ENCODE assay signal across 29 cellular contexts in genomic region chr2:134315471-134315870, GRCh38.
"Had no signal": no experiment of that assay in that cellular context is flagged by ENCODE, and none has a peak within 500 bp of the region (broad histone marks: within the 10 kb centered on the region; RNA-seq: fewer than 3 reads in every experiment).

No MANE protein-coding gene starts in this region.

- H3K9me3 Mint-ChIP-seq: activated naive CD4-positive, alpha-beta T cell treated with anti-CD3 and anti-CD28 coated beads for 36 hours; activated naive CD4-positive, alpha-beta T cell treated with anti-CD3 and anti-CD28 coated beads, Interleukin-2, amount 50 U/mL, for 72 hours; activated T-cell treated with anti-CD3 and anti-CD28 coated beads, Interleukin-2, amount 50 U/mL, for 24 hours had no signal

- ATAC-seq: activated CD4-positive, alpha-beta T cell treated with anti-CD3 and anti-CD28 coated beads for 36 hours; activated CD4-positive, CD25-positive, alpha-beta regulatory T cell treated with anti-CD3 and anti-CD28 coated beads, Interleukin-2, amount 50 U/mL, for 24 hours; activated CD8-positive, alpha-beta T cell treated with anti-CD3 and anti-CD28 coated beads, Interleukin-2, amount 10 ng/mL, durations not matched to agents 7 days and 5 days; activated naive CD4-positive, alpha-beta T cell treated with anti-CD3 and anti-CD28 coated beads, Interleukin-2, amount 50 U/mL, for 72 hours had no signal

- H3K9me3 ChIP-seq: ascending aorta, breast epithelium had no signal

- H2AFZ ChIP-seq: PC-9 had no signal

- H3K27me3 ChIP-seq: ascending aorta, breast epithelium had no signal

- DNase-seq: activated CD4-positive, alpha-beta T cell treated with anti-CD3 and anti-CD28 coated beads for 36 hours; activated CD4-positive, alpha-beta T cell treated with anti-CD3 and anti-CD28 coated beads, Interleukin-2, amount 10 ng/mL, durations not matched to agents 7 days and 5 days; activated CD4-positive, alpha-beta T cell treated with anti-CD3 and anti-CD28 coated beads, Interleukin-2, amount 50 U/mL, for 48 hours; activated CD8-positive, alpha-beta T cell treated with anti-CD3 and anti-CD28 coated beads, Interleukin-2, amount 10 ng/mL, durations not matched to agents 7 days and 5 days; activated gamma-delta T cell treated with Interleukin-2 at 50 U/mL for 16 hours; activated naive CD4-positive, alpha-beta T cell treated with anti-CD3 and anti-CD28 coated beads for 36 hours; activated T-cell treated with anti-CD3 and anti-CD28 coated beads, Interleukin-2, amount 50 U/mL, for 24 hours; amniotic stem cell; Kasumi-1; KG1; MM.1S; MV-4-11; NCI-H1092; NCI-H1436 treated with DMSO at 0.1 percent for 48 hours; NCI-H2029; NCI-H510A; NCI-H526; NCI-H748 treated with DMSO at 0.1 percent for 48 hours; NK-92 treated with Interleukin-12 subunit alpha and Interleukin-12 subunit beta, amount 100 ng/mL, for 24 hours; PC-9; SIG-M5; SW 1271; T-helper 1 cell; T1000 had no signal

- H3K4me3 ChIP-seq: ascending aorta, breast epithelium, PC-9 had no signal

- H3K27ac Mint-ChIP-seq: activated CD4-positive, alpha-beta T cell treated with anti-CD3 and anti-CD28 coated beads for 36 hours; activated CD4-positive, alpha-beta T cell treated with anti-CD3 and anti-CD28 coated beads, Interleukin-2, amount 10 ng/mL, durations not matched to agents 7 days and 5 days; activated CD8-positive, alpha-beta T cell treated with anti-CD3 and anti-CD28 coated beads, Interleukin-2, amount 10 ng/mL, durations not matched to agents 7 days and 5 days; activated naive CD4-positive, alpha-beta T cell treated with anti-CD3 and anti-CD28 coated beads for 36 hours; activated naive CD4-positive, alpha-beta T cell treated with anti-CD3 and anti-CD28 coated beads, Interleukin-2, amount 50 U/mL, for 72 hours; activated T-cell treated with anti-CD3 and anti-CD28 coated beads, Interleukin-2, amount 50 U/mL, for 24 hours had no signal

- H3K27me3 Mint-ChIP-seq: activated CD4-positive, alpha-beta T cell treated with anti-CD3 and anti-CD28 coated beads for 36 hours; activated CD4-positive, alpha-beta T cell treated with anti-CD3 and anti-CD28 coated beads, Interleukin-2, amount 10 ng/mL, durations not matched to agents 7 days and 5 days; activated T-cell treated with anti-CD3 and anti-CD28 coated beads, Interleukin-2, amount 50 U/mL, for 24 hours had no signal

- H3K27ac ChIP-seq: ascending aorta, breast epithelium, PC-9, RWPE1 had no signal

- H3K4me2 ChIP-seq: PC-9 had no signal

- H3K4me3 Mint-ChIP-seq: activated CD4-positive, alpha-beta T cell treated with anti-CD3 and anti-CD28 coated beads for 36 hours; activated CD4-positive, alpha-beta T cell treated with anti-CD3 and anti-CD28 coated beads, Interleukin-2, amount 10 ng/mL, durations not matched to agents 7 days and 5 days; activated CD8-positive, alpha-beta T cell treated with anti-CD3 and anti-CD28 coated beads, Interleukin-2, amount 10 ng/mL, durations not matched to agents 7 days and 5 days; activated naive CD4-positive, alpha-beta T cell treated with anti-CD3 and anti-CD28 coated beads for 36 hours; activated T-cell treated with anti-CD3 and anti-CD28 coated beads, Interleukin-2, amount 50 U/mL, for 24 hours had no signal

- H3K4me1 ChIP-seq: breast epithelium had no signal

- H3K36me3 ChIP-seq: breast epithelium had no signal
